23 cellular contexts compared by ENCODE assay signal in the genomic region with DNA sequence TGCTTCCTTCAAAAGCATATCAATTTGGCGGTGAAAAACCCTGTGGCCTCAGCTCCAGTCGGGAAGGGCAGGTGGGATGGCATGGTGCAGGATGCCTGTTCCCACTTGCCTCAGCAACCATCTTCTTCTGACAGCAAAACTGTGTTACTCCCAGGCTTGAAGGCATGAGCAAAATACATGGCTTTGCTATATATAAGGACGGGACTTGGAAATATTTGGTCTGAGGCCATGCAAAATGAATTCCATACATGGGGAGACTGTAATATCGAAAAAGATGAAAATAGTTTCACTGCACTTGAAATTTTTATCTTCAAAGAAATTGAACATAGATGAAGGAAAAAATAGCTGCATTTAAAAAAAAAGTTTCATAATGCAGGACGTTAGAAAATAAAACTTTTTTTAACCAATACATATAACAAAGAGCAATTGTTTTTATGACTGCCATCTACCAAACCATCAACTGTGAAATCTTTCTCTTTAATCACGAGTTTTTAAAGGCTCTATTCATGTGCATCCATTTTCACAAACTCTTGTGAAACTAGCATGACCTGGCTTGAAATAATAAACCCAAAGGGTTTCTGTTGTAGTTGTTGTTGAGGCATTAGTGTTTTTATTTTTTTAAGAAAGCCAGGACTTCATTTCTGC.
"Had no signal": no experiment of that assay in that cellular context is flagged by ENCODE, and none has a peak within 500 bp of the region (broad histone marks: within the 10 kb centered on the region; RNA-seq: fewer than 3 reads in every experiment).

No MANE protein-coding gene starts in this region.

- H3K27ac ChIP-seq: coronary artery, epithelial cell of prostate, foreskin keratinocyte, prostate gland, skin epidermis, spleen, thoracic aorta, tibial nerve, upper lobe of left lung, uterus had no signal

- H3K27ac Mint-ChIP-seq: memory B cell; mesothelial cell of epicardium; natural killer cell treated with Interleukin-12 subunit alpha and Interleukin-12 subunit beta and Interleukin-15 and Interleukin-18, amount 100 ng/mL, for 72 hours; stimulated activated naive CD8-positive, alpha-beta T cell treated with anti-CD3 and anti-CD28 coated beads, Interleukin-15, Interleukin-2, amounts not matched to agents 100 ng/mL and 50 ng/mL, for 24 hours had no signal

- ATAC-seq: esophagus mucosa, foreskin keratinocyte, mucosa of descending colon, right cardiac atrium had no signal

- H3K4me3 Mint-ChIP-seq: memory B cell; mesothelial cell of epicardium; natural killer cell treated with Interleukin-12 subunit alpha and Interleukin-12 subunit beta and Interleukin-15 and Interleukin-18, amount 100 ng/mL, for 72 hours; neural crest cell; stimulated activated naive B cell treated with anti-CD40 and anti-IgM and Interleukin-4, amounts not matched to agents 10 μg/mL and 1 μg/mL and 100 μg/mL, for 72 hours; stimulated activated naive CD8-positive, alpha-beta T cell treated with anti-CD3 and anti-CD28 coated beads, Interleukin-15, Interleukin-2, amounts not matched to agents 100 ng/mL and 50 ng/mL, for 24 hours had no signal

- H3K9me3 Mint-ChIP-seq: memory B cell; mesothelial cell of epicardium; natural killer cell treated with Interleukin-12 subunit alpha and Interleukin-12 subunit beta and Interleukin-15 and Interleukin-18, amount 100 ng/mL, for 72 hours; neural crest cell; stimulated activated naive CD8-positive, alpha-beta T cell treated with anti-CD3 and anti-CD28 coated beads, Interleukin-15, Interleukin-2, amounts not matched to agents 100 ng/mL and 50 ng/mL, for 24 hours had no signal

- DNase-seq: dermis blood vessel endothelial cell; effector memory CD4-positive, alpha-beta T cell; foreskin keratinocyte; mucosa of descending colon; naive B cell; right cardiac atrium; spleen; stimulated activated CD4-positive, alpha-beta T cell treated with anti-CD3 and anti-CD28 coated beads, Interleukin-4, amount 100 ng/mL, for 4 hours; stimulated activated naive B cell treated with anti-CD40 and anti-IgM and Interleukin-4, amounts not matched to agents 10 μg/mL and 1 μg/mL and 100 μg/mL, for 72 hours; upper lobe of left lung; uterus had no signal

- H3K27me3 Mint-ChIP-seq: memory B cell; naive B cell; natural killer cell treated with Interleukin-12 subunit alpha and Interleukin-12 subunit beta and Interleukin-15 and Interleukin-18, amount 100 ng/mL, for 72 hours; stimulated activated naive B cell treated with anti-CD40 and anti-IgM and Interleukin-4, amounts not matched to agents 10 μg/mL and 1 μg/mL and 100 μg/mL, for 72 hours; stimulated activated naive CD8-positive, alpha-beta T cell treated with anti-CD3 and anti-CD28 coated beads, Interleukin-15, Interleukin-2, amounts not matched to agents 100 ng/mL and 50 ng/mL, for 24 hours had no signal

- H3K36me3 Mint-ChIP-seq: mesothelial cell of epicardium; natural killer cell treated with Interleukin-12 subunit alpha and Interleukin-12 subunit beta and Interleukin-15 and Interleukin-18, amount 100 ng/mL, for 72 hours had no signal
